In genomic region chr10:60464659-60465058, GRCh38 we compare ENCODE assay signal across 25 cellular contexts.
"Had no signal": no experiment of that assay in that cellular context is flagged by ENCODE, and none has a peak within 500 bp of the region (broad histone marks: within the 10 kb centered on the region; RNA-seq: fewer than 3 reads in every experiment).

No MANE protein-coding gene starts in this region.

- H3K79me2 ChIP-seq: parathyroid adenoma had no signal

- H2AFZ ChIP-seq: parathyroid adenoma had no signal

- H3K9me3 ChIP-seq: left ventricle myocardium inferior, neutrophil, right atrium auricular region, right lobe of liver, stomach, testis, thyroid gland, transverse colon, upper lobe of left lung, vagina had no signal

- ATAC-seq: naive thymus-derived CD8-positive, alpha-beta T cell; right lobe of liver; stimulated activated memory B cell treated with anti-CD40 and anti-IgM and Interleukin-4, amounts not matched to agents 10 μg/mL and 1 μg/mL and 100 μg/mL, for 72 hours had no signal

- H3K9ac ChIP-seq: parathyroid adenoma had no signal

- DNase-seq: islet precursor cell; left ventricle myocardium inferior; mesenchymal stem cell; naive thymus-derived CD8-positive, alpha-beta T cell; occipital lobe; right lobe of liver; stimulated activated CD4-positive, alpha-beta T cell treated with anti-CD3 and anti-CD28 coated beads, Interleukin-1b, Interleukin-23, amount 100 ng/mL, for 48 hours; stimulated activated CD4-positive, alpha-beta T cell treated with anti-CD3 and anti-CD28 coated beads, Interleukin-2, amount 100 ng/mL, for 48 hours; stimulated activated CD4-positive, alpha-beta T cell treated with anti-CD3 and anti-CD28 coated beads, Interleukin-4, amount 100 ng/mL, for 4 hours; stimulated activated CD8-positive, alpha-beta memory T cell treated with anti-CD3 and anti-CD28 coated beads, Interleukin-4, amount 100 ng/mL, for 48 hours; stimulated activated naive CD4-positive, alpha-beta T cell treated with Interleukin-2 at 50 U/mL for 16 hours; stomach; testis; thyroid gland; transverse colon; upper lobe of left lung had no signal

- H3K4me3 Mint-ChIP-seq: naive thymus-derived CD8-positive, alpha-beta T cell; nephron; neural crest cell; stimulated activated memory B cell treated with anti-CD40 and anti-IgM and Interleukin-4, amounts not matched to agents 10 μg/mL and 1 μg/mL and 100 μg/mL, for 72 hours had no signal

- H3K4me1 ChIP-seq: left ventricle myocardium inferior, parathyroid adenoma, right atrium auricular region, right lobe of liver, stomach, testis, thyroid gland, transverse colon, upper lobe of left lung had no signal

- H3K27ac ChIP-seq: left ventricle myocardium inferior, neutrophil, parathyroid adenoma, right atrium auricular region, right lobe of liver, stomach, testis, thyroid gland, transverse colon, upper lobe of left lung, vagina had no signal

- H3K27ac Mint-ChIP-seq: naive thymus-derived CD8-positive, alpha-beta T cell; stimulated activated memory B cell treated with anti-CD40 and anti-IgM and Interleukin-4, amounts not matched to agents 10 μg/mL and 1 μg/mL and 100 μg/mL, for 72 hours had no signal

- H3K27me3 Mint-ChIP-seq: naive thymus-derived CD8-positive, alpha-beta T cell; stimulated activated memory B cell treated with anti-CD40 and anti-IgM and Interleukin-4, amounts not matched to agents 10 μg/mL and 1 μg/mL and 100 μg/mL, for 72 hours had no signal

- H3K27me3 ChIP-seq: neutrophil, right atrium auricular region, right lobe of liver, stomach, testis, thyroid gland, transverse colon, upper lobe of left lung, vagina had no signal

- H3K4me2 ChIP-seq: smooth muscle cell had no signal

- H3K36me3 ChIP-seq: left ventricle myocardium inferior, neutrophil, right atrium auricular region, right lobe of liver, stomach, thyroid gland, transverse colon, upper lobe of left lung, vagina had no signal

- H3K9me3 Mint-ChIP-seq: naive thymus-derived CD8-positive, alpha-beta T cell; nephron; neural crest cell; stimulated activated memory B cell treated with anti-CD40 and anti-IgM and Interleukin-4, amounts not matched to agents 10 μg/mL and 1 μg/mL and 100 μg/mL, for 72 hours had no signal

- H3K4me3 ChIP-seq: left ventricle myocardium inferior, lung, right atrium auricular region, right lobe of liver, smooth muscle cell, stomach, testis, thyroid gland, transverse colon, upper lobe of left lung, vagina had no signal
